ENCODE assay signal across 1 cellular context in the genomic region with DNA sequence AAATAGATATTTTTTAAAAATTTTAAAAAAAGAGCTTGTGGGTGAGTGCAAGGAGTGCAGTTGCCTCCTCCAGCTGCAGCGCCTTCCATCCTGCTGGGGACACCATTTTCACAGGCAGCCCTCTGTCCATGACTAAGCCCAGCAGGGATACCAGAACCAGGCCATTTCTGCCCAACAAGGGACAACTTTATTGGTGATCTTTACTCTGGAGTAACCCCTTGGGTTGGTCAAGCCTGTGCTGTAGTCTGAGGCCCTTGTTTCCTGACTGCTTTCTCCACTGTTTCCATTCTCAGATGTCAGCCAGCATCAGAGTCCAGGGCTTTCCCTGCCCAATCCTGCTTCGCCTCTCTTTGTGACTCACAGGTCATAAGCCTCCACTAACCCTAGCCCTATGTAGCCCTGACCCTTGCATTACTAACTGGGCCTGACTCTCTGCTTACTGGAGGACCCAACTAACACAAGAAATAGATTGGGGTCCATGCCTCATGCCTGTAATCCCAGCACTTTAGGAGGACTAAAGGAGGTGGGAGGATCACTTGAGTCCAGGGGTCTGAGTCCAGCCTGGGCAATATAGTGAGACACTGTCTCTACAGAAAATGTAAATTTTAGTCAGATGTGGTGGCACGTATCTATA.
TF ChIP-seq lines count a peak whose summit lies in the region.

No MANE protein-coding gene starts in this region.

TF ChIP-seq in HepG2, 621 proteins besides CTCF, POLR2A, EP300 and RAD21 (continues in another document):
- TF ChIP-seq SRF (IDR thresholded peaks at IDR 0.05; ENCODE audit: low read depth, low read length) (no peak), SRY (CRISPR knock-in tag; IDR thresholded peaks at IDR 0.05) (no peak), HOXA9 (CRISPR knock-in tag; IDR thresholded peaks at IDR 0.05; ENCODE audit: borderline replicate concordance) (no peak), TCF7 (IDR thresholded peaks at IDR 0.05; ENCODE audit: low read depth) (no peak), ZNF839 (CRISPR knock-in tag; IDR thresholded peaks at IDR 0.05; ENCODE audit: borderline replicate concordance) (no peak), CCDC6 (CRISPR knock-in tag; IDR thresholded peaks at IDR 0.05) (no peak; the same call in 1 of the 2 replicates), ZNF12 (CRISPR knock-in tag; IDR thresholded peaks at IDR 0.05) (no peak), HOXA3 (CRISPR knock-in tag; IDR thresholded peaks at IDR 0.05) (peak; percentile 17; the same call in 1 of the 2 replicates), ZMYM2 (CRISPR knock-in tag; IDR thresholded peaks at IDR 0.05) (no peak), ZNF20 (CRISPR knock-in tag; IDR thresholded peaks at IDR 0.05) (no peak), SP140L (CRISPR knock-in tag; IDR thresholded peaks at IDR 0.05; ENCODE audit: borderline replicate concordance) (no peak), CHD4 (IDR thresholded peaks at IDR 0.05; ENCODE audit: borderline replicate concordance, low read length) (0 out of 2 replicates have a peak, but pooled peaks have one; percentile 42), ZNF451 (CRISPR knock-in tag; IDR thresholded peaks at IDR 0.05) (no peak; the same call in 1 of the 2 replicates), ZFP36L1 (CRISPR knock-in tag; IDR thresholded peaks at IDR 0.05) (peak; percentile 46; the same call in 1 of the 2 replicates), NAIF1 (CRISPR knock-in tag; IDR thresholded peaks at IDR 0.05; ENCODE audit: borderline replicate concordance) (no peak), EED (CRISPR knock-in tag; IDR thresholded peaks at IDR 0.05) (no peak), ATM (IDR thresholded peaks at IDR 0.05; ENCODE audit: borderline replicate concordance) (no peak), AGO2 (optimal IDR thresholded peaks at IDR 0.05; ENCODE audit: low read depth, low read length) (no peak), HNF4A (CRISPR knock-in tag; IDR thresholded peaks at IDR 0.05) (peak; percentile 11; the same call in 1 of the 2 replicates), ZMYM3 (CRISPR knock-in tag; IDR thresholded peaks at IDR 0.05) (peak; percentile 81), NFKBIZ (CRISPR knock-in tag; IDR thresholded peaks at IDR 0.05) (no peak), ZNF317 (CRISPR knock-in tag; IDR thresholded peaks at IDR 0.05) (no peak), ZNF772 (CRISPR knock-in tag; IDR thresholded peaks at IDR 0.05) (no peak), SNAPC2 (CRISPR knock-in tag; IDR thresholded peaks at IDR 0.05) (no peak), ZNF556 (CRISPR knock-in tag; IDR thresholded peaks at IDR 0.05; ENCODE audit: borderline replicate concordance) (no peak), ZBTB1 (CRISPR knock-in tag; IDR thresholded peaks at IDR 0.05; ENCODE audit: borderline replicate concordance) (no peak), ZNF292 (CRISPR knock-in tag; IDR thresholded peaks at IDR 0.05; ENCODE audit: borderline replicate concordance, low read depth) (peak; percentile 24; the same call in 1 of the 2 replicates), SMAD9 (CRISPR knock-in tag; IDR thresholded peaks at IDR 0.05) (no peak), SMYD3 (CRISPR knock-in tag; IDR thresholded peaks at IDR 0.05) (no peak), NR2F1 (CRISPR knock-in tag; IDR thresholded peaks at IDR 0.05) (peak; percentile 38 to 65; a peak in 3 of 4 replicates), AHR (CRISPR knock-in tag; IDR thresholded peaks at IDR 0.05) (no peak), ZKSCAN1 (IDR thresholded peaks at IDR 0.05; ENCODE audit: low read length) (no peak), RELA (CRISPR knock-in tag; IDR thresholded peaks at IDR 0.05) (no peak)
- TF ChIP-seq, protein P1, sequence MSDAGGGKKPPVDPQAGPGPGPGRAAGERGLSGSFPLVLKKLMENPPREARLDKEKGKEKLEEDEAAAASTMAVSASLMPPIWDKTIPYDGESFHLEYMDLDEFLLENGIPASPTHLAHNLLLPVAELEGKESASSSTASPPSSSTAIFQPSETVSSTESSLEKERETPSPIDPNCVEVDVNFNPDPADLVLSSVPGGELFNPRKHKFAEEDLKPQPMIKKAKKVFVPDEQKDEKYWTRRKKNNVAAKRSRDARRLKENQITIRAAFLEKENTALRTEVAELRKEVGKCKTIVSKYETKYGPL (CRISPR knock-in tag; IDR thresholded peaks at IDR 0.05), result no peak
- TF ChIP-seq, protein P2, sequence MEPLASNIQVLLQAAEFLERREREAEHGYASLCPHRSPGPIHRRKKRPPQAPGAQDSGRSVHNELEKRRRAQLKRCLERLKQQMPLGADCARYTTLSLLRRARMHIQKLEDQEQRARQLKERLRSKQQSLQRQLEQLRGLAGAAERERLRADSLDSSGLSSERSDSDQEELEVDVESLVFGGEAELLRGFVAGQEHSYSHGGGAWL (CRISPR knock-in tag; IDR thresholded peaks at IDR 0.05), result no peak
- TF ChIP-seq, protein P3, sequence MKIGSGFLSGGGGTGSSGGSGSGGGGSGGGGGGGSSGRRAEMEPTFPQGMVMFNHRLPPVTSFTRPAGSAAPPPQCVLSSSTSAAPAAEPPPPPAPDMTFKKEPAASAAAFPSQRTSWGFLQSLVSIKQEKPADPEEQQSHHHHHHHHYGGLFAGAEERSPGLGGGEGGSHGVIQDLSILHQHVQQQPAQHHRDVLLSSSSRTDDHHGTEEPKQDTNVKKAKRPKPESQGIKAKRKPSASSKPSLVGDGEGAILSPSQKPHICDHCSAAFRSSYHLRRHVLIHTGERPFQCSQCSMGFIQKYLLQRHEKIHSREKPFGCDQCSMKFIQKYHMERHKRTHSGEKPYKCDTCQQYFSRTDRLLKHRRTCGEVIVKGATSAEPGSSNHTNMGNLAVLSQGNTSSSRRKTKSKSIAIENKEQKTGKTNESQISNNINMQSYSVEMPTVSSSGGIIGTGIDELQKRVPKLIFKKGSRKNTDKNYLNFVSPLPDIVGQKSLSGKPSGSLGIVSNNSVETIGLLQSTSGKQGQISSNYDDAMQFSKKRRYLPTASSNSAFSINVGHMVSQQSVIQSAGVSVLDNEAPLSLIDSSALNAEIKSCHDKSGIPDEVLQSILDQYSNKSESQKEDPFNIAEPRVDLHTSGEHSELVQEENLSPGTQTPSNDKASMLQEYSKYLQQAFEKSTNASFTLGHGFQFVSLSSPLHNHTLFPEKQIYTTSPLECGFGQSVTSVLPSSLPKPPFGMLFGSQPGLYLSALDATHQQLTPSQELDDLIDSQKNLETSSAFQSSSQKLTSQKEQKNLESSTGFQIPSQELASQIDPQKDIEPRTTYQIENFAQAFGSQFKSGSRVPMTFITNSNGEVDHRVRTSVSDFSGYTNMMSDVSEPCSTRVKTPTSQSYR (CRISPR knock-in tag; IDR thresholded peaks at IDR 0.05; ENCODE audit: borderline replicate concordance), result no peak
- TF ChIP-seq, protein P4, sequence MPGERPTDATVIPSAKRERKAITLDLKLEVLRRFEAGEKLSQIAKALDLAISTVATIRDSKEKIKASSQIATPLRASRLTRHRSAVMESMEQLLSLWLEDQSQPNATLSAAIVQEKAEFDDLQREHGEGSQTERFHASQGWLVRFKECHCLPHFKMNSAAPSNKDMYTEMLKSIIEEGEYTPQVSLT (CRISPR knock-in tag; IDR thresholded peaks at IDR 0.05; ENCODE audit: borderline replicate concordance, low read depth), result no peak
- TF ChIP-seq, protein P5, sequence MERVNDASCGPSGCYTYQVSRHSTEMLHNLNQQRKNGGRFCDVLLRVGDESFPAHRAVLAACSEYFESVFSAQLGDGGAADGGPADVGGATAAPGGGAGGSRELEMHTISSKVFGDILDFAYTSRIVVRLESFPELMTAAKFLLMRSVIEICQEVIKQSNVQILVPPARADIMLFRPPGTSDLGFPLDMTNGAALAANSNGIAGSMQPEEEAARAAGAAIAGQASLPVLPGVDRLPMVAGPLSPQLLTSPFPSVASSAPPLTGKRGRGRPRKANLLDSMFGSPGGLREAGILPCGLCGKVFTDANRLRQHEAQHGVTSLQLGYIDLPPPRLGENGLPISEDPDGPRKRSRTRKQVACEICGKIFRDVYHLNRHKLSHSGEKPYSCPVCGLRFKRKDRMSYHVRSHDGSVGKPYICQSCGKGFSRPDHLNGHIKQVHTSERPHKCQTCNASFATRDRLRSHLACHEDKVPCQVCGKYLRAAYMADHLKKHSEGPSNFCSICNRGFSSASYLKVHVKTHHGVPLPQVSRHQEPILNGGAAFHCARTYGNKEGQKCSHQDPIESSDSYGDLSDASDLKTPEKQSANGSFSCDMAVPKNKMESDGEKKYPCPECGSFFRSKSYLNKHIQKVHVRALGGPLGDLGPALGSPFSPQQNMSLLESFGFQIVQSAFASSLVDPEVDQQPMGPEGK (CRISPR knock-in tag; IDR thresholded peaks at IDR 0.05), result no peak
- TF ChIP-seq, protein P6, sequence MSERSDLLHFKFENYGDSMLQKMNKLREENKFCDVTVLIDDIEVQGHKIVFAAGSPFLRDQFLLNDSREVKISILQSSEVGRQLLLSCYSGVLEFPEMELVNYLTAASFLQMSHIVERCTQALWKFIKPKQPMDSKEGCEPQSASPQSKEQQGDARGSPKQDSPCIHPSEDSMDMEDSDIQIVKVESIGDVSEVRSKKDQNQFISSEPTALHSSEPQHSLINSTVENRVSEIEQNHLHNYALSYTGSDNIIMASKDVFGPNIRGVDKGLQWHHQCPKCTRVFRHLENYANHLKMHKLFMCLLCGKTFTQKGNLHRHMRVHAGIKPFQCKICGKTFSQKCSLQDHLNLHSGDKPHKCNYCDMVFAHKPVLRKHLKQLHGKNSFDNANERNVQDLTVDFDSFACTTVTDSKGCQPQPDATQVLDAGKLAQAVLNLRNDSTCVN (CRISPR knock-in tag; IDR thresholded peaks at IDR 0.05; ENCODE audit: borderline replicate concordance), result no peak
- TF ChIP-seq, protein P7, sequence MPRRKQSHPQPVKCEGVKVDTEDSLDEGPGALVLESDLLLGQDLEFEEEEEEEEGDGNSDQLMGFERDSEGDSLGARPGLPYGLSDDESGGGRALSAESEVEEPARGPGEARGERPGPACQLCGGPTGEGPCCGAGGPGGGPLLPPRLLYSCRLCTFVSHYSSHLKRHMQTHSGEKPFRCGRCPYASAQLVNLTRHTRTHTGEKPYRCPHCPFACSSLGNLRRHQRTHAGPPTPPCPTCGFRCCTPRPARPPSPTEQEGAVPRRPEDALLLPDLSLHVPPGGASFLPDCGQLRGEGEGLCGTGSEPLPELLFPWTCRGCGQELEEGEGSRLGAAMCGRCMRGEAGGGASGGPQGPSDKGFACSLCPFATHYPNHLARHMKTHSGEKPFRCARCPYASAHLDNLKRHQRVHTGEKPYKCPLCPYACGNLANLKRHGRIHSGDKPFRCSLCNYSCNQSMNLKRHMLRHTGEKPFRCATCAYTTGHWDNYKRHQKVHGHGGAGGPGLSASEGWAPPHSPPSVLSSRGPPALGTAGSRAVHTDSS (CRISPR knock-in tag; conservative IDR thresholded peaks at IDR 0.05), result no peak
- TF ChIP-seq, protein P8, sequence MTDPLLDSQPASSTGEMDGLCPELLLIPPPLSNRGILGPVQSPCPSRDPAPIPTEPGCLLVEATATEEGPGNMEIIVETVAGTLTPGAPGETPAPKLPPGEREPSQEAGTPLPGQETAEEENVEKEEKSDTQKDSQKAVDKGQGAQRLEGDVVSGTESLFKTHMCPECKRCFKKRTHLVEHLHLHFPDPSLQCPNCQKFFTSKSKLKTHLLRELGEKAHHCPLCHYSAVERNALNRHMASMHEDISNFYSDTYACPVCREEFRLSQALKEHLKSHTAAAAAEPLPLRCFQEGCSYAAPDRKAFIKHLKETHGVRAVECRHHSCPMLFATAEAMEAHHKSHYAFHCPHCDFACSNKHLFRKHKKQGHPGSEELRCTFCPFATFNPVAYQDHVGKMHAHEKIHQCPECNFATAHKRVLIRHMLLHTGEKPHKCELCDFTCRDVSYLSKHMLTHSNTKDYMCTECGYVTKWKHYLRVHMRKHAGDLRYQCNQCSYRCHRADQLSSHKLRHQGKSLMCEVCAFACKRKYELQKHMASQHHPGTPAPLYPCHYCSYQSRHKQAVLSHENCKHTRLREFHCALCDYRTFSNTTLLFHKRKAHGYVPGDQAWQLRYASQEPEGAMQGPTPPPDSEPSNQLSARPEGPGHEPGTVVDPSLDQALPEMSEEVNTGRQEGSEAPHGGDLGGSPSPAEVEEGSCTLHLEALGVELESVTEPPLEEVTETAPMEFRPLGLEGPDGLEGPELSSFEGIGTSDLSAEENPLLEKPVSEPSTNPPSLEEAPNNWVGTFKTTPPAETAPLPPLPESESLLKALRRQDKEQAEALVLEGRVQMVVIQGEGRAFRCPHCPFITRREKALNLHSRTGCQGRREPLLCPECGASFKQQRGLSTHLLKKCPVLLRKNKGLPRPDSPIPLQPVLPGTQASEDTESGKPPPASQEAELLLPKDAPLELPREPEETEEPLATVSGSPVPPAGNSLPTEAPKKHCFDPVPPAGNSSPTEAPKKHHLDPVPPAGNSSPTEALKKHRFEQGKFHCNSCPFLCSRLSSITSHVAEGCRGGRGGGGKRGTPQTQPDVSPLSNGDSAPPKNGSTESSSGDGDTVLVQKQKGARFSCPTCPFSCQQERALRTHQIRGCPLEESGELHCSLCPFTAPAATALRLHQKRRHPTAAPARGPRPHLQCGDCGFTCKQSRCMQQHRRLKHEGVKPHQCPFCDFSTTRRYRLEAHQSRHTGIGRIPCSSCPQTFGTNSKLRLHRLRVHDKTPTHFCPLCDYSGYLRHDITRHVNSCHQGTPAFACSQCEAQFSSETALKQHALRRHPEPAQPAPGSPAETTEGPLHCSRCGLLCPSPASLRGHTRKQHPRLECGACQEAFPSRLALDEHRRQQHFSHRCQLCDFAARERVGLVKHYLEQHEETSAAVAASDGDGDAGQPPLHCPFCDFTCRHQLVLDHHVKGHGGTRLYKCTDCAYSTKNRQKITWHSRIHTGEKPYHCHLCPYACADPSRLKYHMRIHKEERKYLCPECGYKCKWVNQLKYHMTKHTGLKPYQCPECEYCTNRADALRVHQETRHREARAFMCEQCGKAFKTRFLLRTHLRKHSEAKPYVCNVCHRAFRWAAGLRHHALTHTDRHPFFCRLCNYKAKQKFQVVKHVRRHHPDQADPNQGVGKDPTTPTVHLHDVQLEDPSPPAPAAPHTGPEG (CRISPR knock-in tag; IDR thresholded peaks at IDR 0.05), result no peak
- TF ChIP-seq, protein P9, sequence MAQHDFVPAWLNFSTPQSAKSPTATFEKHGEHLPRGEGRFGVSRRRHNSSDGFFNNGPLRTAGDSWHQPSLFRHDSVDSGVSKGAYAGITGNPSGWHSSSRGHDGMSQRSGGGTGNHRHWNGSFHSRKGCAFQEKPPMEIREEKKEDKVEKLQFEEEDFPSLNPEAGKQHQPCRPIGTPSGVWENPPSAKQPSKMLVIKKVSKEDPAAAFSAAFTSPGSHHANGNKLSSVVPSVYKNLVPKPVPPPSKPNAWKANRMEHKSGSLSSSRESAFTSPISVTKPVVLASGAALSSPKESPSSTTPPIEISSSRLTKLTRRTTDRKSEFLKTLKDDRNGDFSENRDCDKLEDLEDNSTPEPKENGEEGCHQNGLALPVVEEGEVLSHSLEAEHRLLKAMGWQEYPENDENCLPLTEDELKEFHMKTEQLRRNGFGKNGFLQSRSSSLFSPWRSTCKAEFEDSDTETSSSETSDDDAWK (CRISPR knock-in tag; IDR thresholded peaks at IDR 0.05), result no peak
- TF ChIP-seq, protein P10, sequence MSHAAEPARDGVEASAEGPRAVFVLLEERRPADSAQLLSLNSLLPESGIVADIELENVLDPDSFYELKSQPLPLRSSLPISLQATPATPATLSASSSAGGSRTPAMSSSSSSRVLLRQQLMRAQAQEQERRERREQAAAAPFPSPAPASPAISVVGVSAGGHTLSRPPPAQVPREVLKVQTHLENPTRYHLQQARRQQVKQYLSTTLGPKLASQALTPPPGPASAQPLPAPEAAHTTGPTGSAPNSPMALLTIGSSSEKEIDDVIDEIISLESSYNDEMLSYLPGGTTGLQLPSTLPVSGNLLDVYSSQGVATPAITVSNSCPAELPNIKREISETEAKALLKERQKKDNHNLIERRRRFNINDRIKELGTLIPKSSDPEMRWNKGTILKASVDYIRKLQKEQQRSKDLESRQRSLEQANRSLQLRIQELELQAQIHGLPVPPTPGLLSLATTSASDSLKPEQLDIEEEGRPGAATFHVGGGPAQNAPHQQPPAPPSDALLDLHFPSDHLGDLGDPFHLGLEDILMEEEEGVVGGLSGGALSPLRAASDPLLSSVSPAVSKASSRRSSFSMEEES (CRISPR knock-in tag; IDR thresholded peaks at IDR 0.05), result 0 out of 2 replicates have a peak, but pooled peaks have one; percentile 17
